1 cellular context compared by ENCODE assay signal in the genomic region with DNA sequence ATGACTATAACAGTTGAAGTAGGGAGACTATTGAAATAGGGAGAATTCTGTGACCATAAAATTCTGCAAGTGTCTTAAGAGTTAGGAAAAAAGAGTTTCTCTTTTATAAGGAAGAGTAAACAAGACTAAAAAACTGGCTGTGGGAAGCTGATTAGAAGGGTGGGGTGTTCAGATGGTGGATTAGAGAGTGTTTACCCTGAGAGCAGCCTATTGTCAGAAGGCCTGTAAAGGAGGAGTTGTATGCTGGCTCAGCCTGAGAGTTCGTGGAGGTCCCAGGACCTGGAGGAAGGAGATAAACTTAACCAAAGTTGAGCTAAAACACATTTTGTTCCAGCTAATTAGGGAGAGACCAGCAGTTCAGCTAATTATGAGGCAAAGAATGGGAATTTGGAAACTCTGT.
TF ChIP-seq lines count a peak whose summit lies in the region.

No MANE protein-coding gene starts in this region.

TF ChIP-seq in K562, 482 proteins besides CTCF, POLR2A, EP300 and RAD21 (continued from another document):
- TF ChIP-seq, protein P1, sequence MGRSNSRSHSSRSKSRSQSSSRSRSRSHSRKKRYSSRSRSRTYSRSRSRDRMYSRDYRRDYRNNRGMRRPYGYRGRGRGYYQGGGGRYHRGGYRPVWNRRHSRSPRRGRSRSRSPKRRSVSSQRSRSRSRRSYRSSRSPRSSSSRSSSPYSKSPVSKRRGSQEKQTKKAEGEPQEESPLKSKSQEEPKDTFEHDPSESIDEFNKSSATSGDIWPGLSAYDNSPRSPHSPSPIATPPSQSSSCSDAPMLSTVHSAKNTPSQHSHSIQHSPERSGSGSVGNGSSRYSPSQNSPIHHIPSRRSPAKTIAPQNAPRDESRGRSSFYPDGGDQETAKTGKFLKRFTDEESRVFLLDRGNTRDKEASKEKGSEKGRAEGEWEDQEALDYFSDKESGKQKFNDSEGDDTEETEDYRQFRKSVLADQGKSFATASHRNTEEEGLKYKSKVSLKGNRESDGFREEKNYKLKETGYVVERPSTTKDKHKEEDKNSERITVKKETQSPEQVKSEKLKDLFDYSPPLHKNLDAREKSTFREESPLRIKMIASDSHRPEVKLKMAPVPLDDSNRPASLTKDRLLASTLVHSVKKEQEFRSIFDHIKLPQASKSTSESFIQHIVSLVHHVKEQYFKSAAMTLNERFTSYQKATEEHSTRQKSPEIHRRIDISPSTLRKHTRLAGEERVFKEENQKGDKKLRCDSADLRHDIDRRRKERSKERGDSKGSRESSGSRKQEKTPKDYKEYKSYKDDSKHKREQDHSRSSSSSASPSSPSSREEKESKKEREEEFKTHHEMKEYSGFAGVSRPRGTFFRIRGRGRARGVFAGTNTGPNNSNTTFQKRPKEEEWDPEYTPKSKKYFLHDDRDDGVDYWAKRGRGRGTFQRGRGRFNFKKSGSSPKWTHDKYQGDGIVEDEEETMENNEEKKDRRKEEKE (IDR thresholded peaks at IDR 0.05; ENCODE audit: borderline replicate concordance in 1 of 2, control insufficient read depth in 1 of 2, low read depth in 2 of 2, low read length in 1 of 2), result no peak
- TF ChIP-seq FOXA3 (CRISPR knock-in tag; conservative IDR thresholded peaks at IDR 0.05 in 1 of 2, IDR thresholded peaks at IDR 0.05 in 1 of 2) (peak; percentile 81 to 88; a peak in 3 of 4 replicates), TEAD1 (CRISPR knock-in tag; IDR thresholded peaks at IDR 0.05) (no peak), ARID1B (IDR thresholded peaks at IDR 0.05) (peak; percentile 66), TEAD4 (IDR thresholded peaks at IDR 0.05; ENCODE audit: low read length) (0 out of 2 replicates have a peak, but pooled peaks have one; percentile 10), TEAD4 (CRISPR knock-in tag; IDR thresholded peaks at IDR 0.05; ENCODE audit: borderline replicate concordance) (no peak), CBFA2T2 (conservative IDR thresholded peaks at IDR 0.05) (peak; percentile 50), CBFA2T3 (IDR thresholded peaks at IDR 0.05) (peak; percentile 75), SMARCA4 (IDR thresholded peaks at IDR 0.05) (0 out of 2 replicates have a peak, but pooled peaks have one; percentile 23)
TF ChIP-seq in K562: peak in this region for 10.
